Comparison of ENCODE assay signal across 25 cellular contexts in the genomic region with DNA sequence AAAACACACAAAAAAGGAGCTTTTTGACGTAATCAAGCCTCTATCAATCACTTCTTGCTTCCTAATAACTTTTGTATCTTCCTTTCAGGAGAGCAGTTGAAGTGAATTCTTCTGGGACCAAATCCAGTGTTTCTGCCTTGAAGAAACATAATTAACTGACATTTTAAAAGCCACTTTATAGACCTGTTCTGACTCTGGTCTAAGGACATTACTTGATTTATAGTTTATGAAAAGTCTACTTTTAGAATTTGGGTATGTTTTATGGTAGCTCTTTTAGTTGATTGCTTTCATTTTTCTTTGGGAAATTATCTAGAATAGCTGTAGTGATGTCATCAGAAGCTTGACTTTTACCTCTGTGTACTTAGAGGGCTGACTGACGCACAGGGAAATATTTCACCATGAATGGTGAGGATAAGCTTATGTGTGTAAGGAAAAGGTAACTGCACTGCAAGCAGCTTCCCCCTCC.
DNase-seq lines count a peak whose midpoint lies in the region; ATAC-seq and TF ChIP-seq lines count a peak whose summit lies in the region.
"Had no signal": no experiment of that assay in that cellular context is flagged by ENCODE, and none has a peak within 500 bp of the region (broad histone marks: within the 10 kb centered on the region; RNA-seq: fewer than 3 reads in every experiment).

No MANE protein-coding gene starts in this region.

- H3K79me2 ChIP-seq in SK-N-SH (ENCODE audit: insufficient read depth): no peaks in the 10 kb centered on the region

- DNase-seq in SK-N-SH (no peak), mesothelial cell of epicardium (ENCODE audit: low spot score in 2 of 2, unreplicated experiment in 2 of 2) (no peak), NCI-H345 treated with DMSO at 0.1 percent for 48 hours (lab: John Stamatoyannopoulos, UW; ENCODE audit: unreplicated experiment) (no peak), NCI-H1105 treated with DMSO at 0.1 percent for 48 hours (lab: John Stamatoyannopoulos, UW) (no peak), foreskin keratinocyte (no peak)
- DNase-seq: 8988T; activated naive CD4-positive, alpha-beta T cell treated with anti-CD3 and anti-CD28 coated beads, Interleukin-2, amount 10 ng/mL, durations not matched to agents 7 days and 5 days; AML-193; anterior cingulate cortex; caudate nucleus; CD4-positive, alpha-beta memory T cell; GDM1; KBM-7; MG63; natural killer cell; NCI-H1436; NCI-H748 treated with DMSO at 0.1 percent for 48 hours; T-helper 9 cell had no signal

- H3F3A ChIP-seq in SK-N-SH (replicated peaks; ENCODE audit: insufficient read depth): no peaks in the 10 kb centered on the region

- H3K27me3 ChIP-seq in SK-N-SH (ENCODE audit: insufficient read depth): no peaks in the 10 kb centered on the region
- no peaks in the 10 kb centered on the region for H3K27me3 ChIP-seq in gastroesophageal sphincter
- no peaks in the 10 kb centered on the region for H3K27me3 ChIP-seq in foreskin keratinocyte
- H3K27me3 ChIP-seq: MG63 had no signal

- H4K20me1 ChIP-seq in SK-N-SH (ENCODE audit: insufficient read depth): no peaks in the 10 kb centered on the region

- peaks cover 2% of the 10 kb centered on the region for H3K36me3 Mint-ChIP-seq in mesothelial cell of epicardium
- H3K36me3 Mint-ChIP-seq: activated naive CD4-positive, alpha-beta T cell treated with anti-CD3 and anti-CD28 coated beads, Interleukin-2, amount 10 ng/mL, durations not matched to agents 7 days and 5 days; CD4-positive, alpha-beta memory T cell; natural killer cell; WTC11 had no signal

- no peak for ATAC-seq in SK-N-SH treated with all-trans-retinoic acid at 6 μM for 48 hours
- peak; percentile 72 for ATAC-seq in gastroesophageal sphincter
- ATAC-seq in HG03280 (IDR thresholded peaks at IDR 0.05; ENCODE audit: unreplicated experiment): no peak
- ATAC-seq in foreskin keratinocyte: no peak
- ATAC-seq: natural killer cell, WTC11 had no signal

- TF ChIP-seq RAD21 in SK-N-SH (IDR thresholded peaks at IDR 0.05; ENCODE audit: low read length): no peak

- no peak overlapping the region for H2AFZ ChIP-seq in SK-N-SH (ENCODE audit: low read depth)
- H2AFZ ChIP-seq: parathyroid adenoma had no signal

- H3K4me1 ChIP-seq in SK-N-SH (ENCODE audit: control insufficient read depth in 1 of 2, insufficient read depth in 2 of 2, low read depth in 1 of 2, low read length in 1 of 2) (no peaks in the 10 kb centered on the region; a peak in 1 of 4 replicates), gastroesophageal sphincter (peaks cover 4 to 35% (median 7%) of the 10 kb centered on the region in 3 donors), foreskin keratinocyte (no peaks in the 10 kb centered on the region)

- H3K4me3 ChIP-seq in SK-N-SH (ENCODE audit: low read depth in 2 of 2, low read length in 1 of 2) (no peak overlapping the region), gastroesophageal sphincter (no peak overlapping the region)
- H3K4me3 ChIP-seq: MG63 had no signal

- TF ChIP-seq CTCF in SK-N-SH (IDR thresholded peaks at IDR 0.05) (no peak), gastroesophageal sphincter (IDR thresholded peaks at IDR 0.05) (no peak), mesothelial cell of epicardium (IDR thresholded peaks at IDR 0.05; ENCODE audit: unreplicated experiment) (no peak), foreskin keratinocyte (conservative IDR thresholded peaks at IDR 0.05) (no peak)

- no peak for TF ChIP-seq POLR2A in gastroesophageal sphincter (IDR thresholded peaks at IDR 0.05)

- H3K4me1 Mint-ChIP-seq in mesothelial cell of epicardium: peaks cover 35% of the 10 kb centered on the region
- H3K4me1 Mint-ChIP-seq: activated naive CD4-positive, alpha-beta T cell treated with anti-CD3 and anti-CD28 coated beads, Interleukin-2, amount 10 ng/mL, durations not matched to agents 7 days and 5 days; CD4-positive, alpha-beta memory T cell; natural killer cell had no signal

- POLR2A ChIA-PET in SK-N-SH (lab: Yijun Ruan, JAX): no interaction called here

- H3K27ac Mint-ChIP-seq in mesothelial cell of epicardium: peak overlapping the region; percentile 60
- H3K27ac Mint-ChIP-seq: activated naive CD4-positive, alpha-beta T cell treated with anti-CD3 and anti-CD28 coated beads, Interleukin-2, amount 10 ng/mL, durations not matched to agents 7 days and 5 days; activated T-helper 1 cell treated with anti-CD3 and anti-CD28 coated beads, Interleukin-12 subunit alpha, Interleukin-12 subunit beta, Interleukin-2, Interleukin-4 antibody, amounts not matched to agents 30 ng/mL and 10 ng/mL and 1 ng/mL, durations not matched to agents 14 hours and 24 hours and 36 hours; CD4-positive, alpha-beta memory T cell; dendritic cell treated with granulocyte-macrophage colony-stimulating factor and Interleukin-4, amounts not matched to agents 40 ng/mL and 50 ng/mL, for 4 days; natural killer cell; WTC11 had no signal

- CTCF ChIA-PET in SK-N-SH (lab: Yijun Ruan, JAX): interaction anchor here (0.8 to 1.4 kb wide), 6 partner anchors 9 to 76 kb away, joined by 3 read pairs; no protein-coding TSS in a partner anchor

- H3K36me3 ChIP-seq in SK-N-SH (replicated peaks in 1 of 2; ENCODE audit: control insufficient read depth in 1 of 2, insufficient read depth in 2 of 2, low read length in 1 of 2) (no peaks in the 10 kb centered on the region), gastroesophageal sphincter (no peaks in the 10 kb centered on the region)
- H3K36me3 ChIP-seq: MG63 had no signal

- H3K9me3 Mint-ChIP-seq in mesothelial cell of epicardium: no peaks in the 10 kb centered on the region
- H3K9me3 Mint-ChIP-seq: activated naive CD4-positive, alpha-beta T cell treated with anti-CD3 and anti-CD28 coated beads, Interleukin-2, amount 10 ng/mL, durations not matched to agents 7 days and 5 days; activated T-helper 1 cell treated with anti-CD3 and anti-CD28 coated beads, Interleukin-12 subunit alpha, Interleukin-12 subunit beta, Interleukin-2, Interleukin-4 antibody, amounts not matched to agents 30 ng/mL and 10 ng/mL and 1 ng/mL, durations not matched to agents 14 hours and 24 hours and 36 hours; dendritic cell treated with granulocyte-macrophage colony-stimulating factor and Interleukin-4, amounts not matched to agents 40 ng/mL and 50 ng/mL, for 4 days; WTC11 had no signal

- no peaks in the 10 kb centered on the region for H3K9me2 ChIP-seq in SK-N-SH

- no peak overlapping the region for H3K4me3 Mint-ChIP-seq in mesothelial cell of epicardium
- H3K4me3 Mint-ChIP-seq: activated naive CD4-positive, alpha-beta T cell treated with anti-CD3 and anti-CD28 coated beads, Interleukin-2, amount 10 ng/mL, durations not matched to agents 7 days and 5 days; activated T-helper 1 cell treated with anti-CD3 and anti-CD28 coated beads, Interleukin-12 subunit alpha, Interleukin-12 subunit beta, Interleukin-2, Interleukin-4 antibody, amounts not matched to agents 30 ng/mL and 10 ng/mL and 1 ng/mL, durations not matched to agents 14 hours and 24 hours and 36 hours; CD4-positive, alpha-beta memory T cell; dendritic cell treated with granulocyte-macrophage colony-stimulating factor and Interleukin-4, amounts not matched to agents 40 ng/mL and 50 ng/mL, for 4 days; natural killer cell; WTC11 had no signal

- WGBS in SK-N-SH (ENCODE audit: low lambda C conversion rate): 43% methylated on average over 2 of the region's 2 CpGs
- 11 to 24% methylated on average over 1 to 2 of the region's 2 CpGs for WGBS in gastroesophageal sphincter (ENCODE audit: low coverage in 1 of 2), 2 donors

- H3K27me3 Mint-ChIP-seq in mesothelial cell of epicardium (ENCODE audit: low read depth): no peaks in the 10 kb centered on the region
- H3K27me3 Mint-ChIP-seq: activated naive CD4-positive, alpha-beta T cell treated with anti-CD3 and anti-CD28 coated beads, Interleukin-2, amount 10 ng/mL, durations not matched to agents 7 days and 5 days had no signal

- H3K9ac ChIP-seq in SK-N-SH: no peak overlapping the region
- H3K9ac ChIP-seq: parathyroid adenoma had no signal

- TF ChIP-seq EP300 in SK-N-SH (IDR thresholded peaks at IDR 0.05; ENCODE audit: borderline replicate concordance in 1 of 2, low read depth in 1 of 2, low read length in 1 of 2) (no peak), gastroesophageal sphincter (IDR thresholded peaks at IDR 0.05) (peak; percentile 29)

- H3K9me3 ChIP-seq in SK-N-SH: no peaks in the 10 kb centered on the region
- H3K9me3 ChIP-seq in gastroesophageal sphincter: no peaks in the 10 kb centered on the region
- H3K9me3 ChIP-seq: MG63 had no signal

- H3K27ac ChIP-seq in SK-N-SH (ENCODE audit: low read depth in 2 of 2, low read length in 1 of 2) (no peak overlapping the region), gastroesophageal sphincter (peak overlapping the region in 3 of 4 donors; percentile 26 to 67 (median 33)), foreskin keratinocyte (no peak overlapping the region)
- H3K27ac ChIP-seq: parathyroid adenoma had no signal

- H3K4me2 ChIP-seq in SK-N-SH: no peak overlapping the region

TF ChIP-seq in SK-N-SH treated with all-trans-retinoic acid at 6 μM for 48 hours, 23 proteins besides CTCF, POLR2A, EP300 and RAD21 (continues in another document):
- TF ChIP-seq, protein P1, sequence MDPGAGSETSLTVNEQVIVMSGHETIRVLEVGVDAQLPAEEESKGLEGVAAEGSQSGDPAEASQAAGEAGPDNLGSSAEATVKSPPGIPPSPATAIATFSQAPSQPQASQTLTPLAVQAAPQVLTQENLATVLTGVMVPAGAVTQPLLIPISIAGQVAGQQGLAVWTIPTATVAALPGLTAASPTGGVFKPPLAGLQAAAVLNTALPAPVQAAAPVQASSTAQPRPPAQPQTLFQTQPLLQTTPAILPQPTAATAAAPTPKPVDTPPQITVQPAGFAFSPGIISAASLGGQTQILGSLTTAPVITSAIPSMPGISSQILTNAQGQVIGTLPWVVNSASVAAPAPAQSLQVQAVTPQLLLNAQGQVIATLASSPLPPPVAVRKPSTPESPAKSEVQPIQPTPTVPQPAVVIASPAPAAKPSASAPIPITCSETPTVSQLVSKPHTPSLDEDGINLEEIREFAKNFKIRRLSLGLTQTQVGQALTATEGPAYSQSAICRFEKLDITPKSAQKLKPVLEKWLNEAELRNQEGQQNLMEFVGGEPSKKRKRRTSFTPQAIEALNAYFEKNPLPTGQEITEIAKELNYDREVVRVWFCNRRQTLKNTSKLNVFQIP (CRISPR knock-in tag; IDR thresholded peaks at IDR 0.05; ENCODE audit: borderline replicate concordance, low read depth): no peak

Comparison
In these comparisons a context has a peak if more than half of its experiments do, and no peak if none do; other contexts are left out.
1. H3K27ac ChIP-seq: peak in gastroesophageal sphincter (3 of 4); none in SK-N-SH (0 of 2) and foreskin keratinocyte (single experiment).